In the genomic region with DNA sequence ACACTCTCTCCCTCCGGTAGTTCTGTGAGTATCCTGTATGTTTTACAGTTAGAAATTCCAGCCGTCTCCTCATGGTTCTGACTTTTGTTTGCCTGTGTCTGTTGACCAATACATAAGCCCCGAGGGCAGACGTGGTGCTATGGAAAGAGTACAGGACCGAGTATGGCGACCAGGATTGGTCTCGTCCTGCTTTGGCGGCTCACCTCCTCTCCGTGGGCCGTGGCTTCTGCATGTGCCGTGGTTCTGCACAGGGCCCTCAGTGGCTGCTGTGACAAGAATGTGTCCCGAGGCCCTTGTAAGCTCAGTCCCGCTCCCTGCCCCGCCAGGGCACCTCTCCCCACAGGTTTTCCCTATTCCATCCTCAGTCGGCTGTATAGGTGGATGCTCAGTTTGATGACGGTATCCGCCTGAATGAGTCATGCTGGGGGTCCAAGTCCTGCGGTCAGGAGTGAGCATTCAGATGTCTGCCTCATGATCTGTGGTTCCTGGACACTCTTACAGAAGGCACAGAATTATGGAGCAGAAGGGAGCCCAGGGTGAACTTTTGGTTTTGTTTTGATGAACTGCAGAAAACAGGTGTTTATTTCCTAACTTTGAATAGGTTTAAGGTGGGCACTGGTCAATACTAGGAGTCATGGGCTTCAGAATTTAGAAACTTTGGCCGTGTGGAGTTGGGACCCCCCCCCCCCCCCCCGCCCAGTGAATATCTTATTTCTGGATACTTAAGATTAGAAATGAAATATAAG, we compare ENCODE assay signal across 8 cellular contexts. TPM values are rescaled to one million over a fixed set of nuclear protein-coding genes. Genes with fewer than 3 reads are reported as not detected.
DNase-seq lines count a peak whose midpoint lies in the region; ATAC-seq, FAIRE-seq and TF ChIP-seq lines count a peak whose summit lies in the region.

No MANE protein-coding gene starts in this region.

- no peaks in the 10 kb centered on the region for H3K27me3 Mint-ChIP-seq in CD8-positive, alpha-beta memory T cell

- H3K27ac ChIP-seq in CD8-positive, alpha-beta memory T cell (ENCODE audit: low read depth, low read length): peak overlapping the region; percentile 79

- FAIRE-seq in GM12891 (lab: Jason Lieb, UNC): no peak

- DNase-seq in CD8-positive, alpha-beta memory T cell: no peak
- DNase-seq in LNCaP clone FGC (ENCODE audit: low read depth): no peak
- peak; percentile 48 to 79 for DNase-seq in cardiac fibroblast (ENCODE audit: low read depth in 2 of 2)
- no peak for DNase-seq in GM12891 (ENCODE audit: insufficient read length, low spot score)
- DNase-seq in central memory CD4-positive, alpha-beta T cell: no peak

- no peaks in the 10 kb centered on the region for H3K9me3 ChIP-seq in CD8-positive, alpha-beta memory T cell (ENCODE audit: low read length)
- no peaks in the 10 kb centered on the region for H3K9me3 ChIP-seq in mononuclear cell (ENCODE audit: low read depth, low read length)

- TF ChIP-seq CTCF in LNCaP clone FGC (IDR thresholded peaks at IDR 0.05; ENCODE audit: control insufficient read depth, extremely low read depth, insufficient read depth) (no peak), cardiac fibroblast (IDR thresholded peaks at IDR 0.05; ENCODE audit: low read depth, low read length) (no peak)

- ATAC-seq in GM21367 (IDR thresholded peaks at IDR 0.05; ENCODE audit: unreplicated experiment) (no peak), GM18505 (IDR thresholded peaks at IDR 0.05; ENCODE audit: unreplicated experiment) (no peak)

- H3K4me1 ChIP-seq in CD8-positive, alpha-beta memory T cell (ENCODE audit: insufficient read depth, low read length): peaks cover 17% of the 10 kb centered on the region
- H3K4me1 ChIP-seq in mononuclear cell (ENCODE audit: insufficient read depth, low read length): peaks cover 17% of the 10 kb centered on the region

- CTCF ChIA-PET in CD8-positive, alpha-beta memory T cell (lab: Charles Lee): interaction anchor here (0.9 kb wide), 1 partner anchor 50 kb away, joined by 3 read pairs; no protein-coding TSS in a partner anchor

- H3K36me3 Mint-ChIP-seq in CD8-positive, alpha-beta memory T cell: peaks cover 0 to 38% (median 0%) of the 10 kb centered on the region in 3 donors

- H3K9me3 Mint-ChIP-seq in CD8-positive, alpha-beta memory T cell: no peaks in the 10 kb centered on the region

- H3K36me3 ChIP-seq in CD8-positive, alpha-beta memory T cell (ENCODE audit: insufficient read depth, low read length): peaks cover 5% of the 10 kb centered on the region

- TF ChIP-seq POLR2A in GM12891 (IDR thresholded peaks at IDR 0.05; ENCODE audit: low read depth, low read length) (no peak), GM18505 (IDR thresholded peaks at IDR 0.05; ENCODE audit: borderline replicate concordance, extremely low read depth, insufficient read depth, insufficient read length) (no peak)

- peaks cover 30 to 33% (median 33%) of the 10 kb centered on the region in 3 donors for H3K4me1 Mint-ChIP-seq in CD8-positive, alpha-beta memory T cell

- peak overlapping the region; percentile 66 to 93 (median 87) for H3K27ac Mint-ChIP-seq in CD8-positive, alpha-beta memory T cell

- peak overlapping the region; percentile 84 to 98 (median 89) for H3K4me3 Mint-ChIP-seq in CD8-positive, alpha-beta memory T cell

- H3K27me3 ChIP-seq in CD8-positive, alpha-beta memory T cell (ENCODE audit: insufficient read depth, low read length, poor library complexity, severe bottlenecking): no peaks in the 10 kb centered on the region
- no peaks in the 10 kb centered on the region for H3K27me3 ChIP-seq in mononuclear cell (ENCODE audit: insufficient read depth, low read length)

- POLR2A ChIA-PET in CD8-positive, alpha-beta memory T cell (lab: Charles Lee): no interaction called here

- peak overlapping the region; percentile 74 for H3K4me3 ChIP-seq in CD8-positive, alpha-beta memory T cell (ENCODE audit: low read length)
- peak overlapping the region; percentile 93 for H3K4me3 ChIP-seq in LNCaP clone FGC (ENCODE audit: low read depth, low read length)
- H3K4me3 ChIP-seq in cardiac fibroblast (replicated peaks in 1 of 2; ENCODE audit: low read depth in 2 of 2, low read length in 2 of 2): peak overlapping the region; percentile 74 to 82
- H3K4me3 ChIP-seq in mononuclear cell (ENCODE audit: low read length): peak overlapping the region; percentile 71

TF ChIP-seq in GM12891, 5 proteins besides CTCF, POLR2A, EP300 and RAD21:
- TF ChIP-seq SPI1 (IDR thresholded peaks at IDR 0.05; ENCODE audit: low read depth, low read length) (no peak), TAF1 (IDR thresholded peaks at IDR 0.05; ENCODE audit: low read depth, low read length) (no peak), POLR2AphosphoS5 (IDR thresholded peaks at IDR 0.05; ENCODE audit: low read depth, low read length) (no peak), POU2F2 (IDR thresholded peaks at IDR 0.05; ENCODE audit: low read depth, low read length) (no peak), PAX5 (IDR thresholded peaks at IDR 0.05; ENCODE audit: insufficient read depth, low read length, severe bottlenecking) (no peak)

RNA-seq across cellular contexts. Expression of a gene that starts 1.2 kb away (rescaled TPM):
- total RNA-seq in CD8-positive, alpha-beta memory T cell: 10 to 100 TPM; 71.0 to 77.5 TPM
- 22.7 TPM for polyA plus RNA-seq in CD8-positive, alpha-beta memory T cell
- 36.4 TPM for total RNA-seq in mononuclear cell
- 36.5 TPM for polyA plus RNA-seq in GM12891 (2012; ENCODE audit: low read depth, missing spikeins)

RNA-seq across cellular contexts. Expression of a gene that starts 19.2 kb away (rescaled TPM):
- under 1 TPM in 1 of 2 experiments, not detected in 1; 0.04 TPM for total RNA-seq in CD8-positive, alpha-beta memory T cell
- polyA plus RNA-seq in CD8-positive, alpha-beta memory T cell: not detected
- total RNA-seq in mononuclear cell: not detected
- not detected for polyA plus RNA-seq in GM12891 (2012; ENCODE audit: low read depth, missing spikeins)

RNA-seq across cellular contexts. Expression of a gene that starts 19.5 kb away (rescaled TPM):
- not detected for total RNA-seq in CD8-positive, alpha-beta memory T cell
- polyA plus RNA-seq in CD8-positive, alpha-beta memory T cell: not detected
- total RNA-seq in mononuclear cell: not detected
- polyA plus RNA-seq in GM12891 (2012; ENCODE audit: low read depth, missing spikeins): not detected

RNA-seq across cellular contexts. Expression of a gene that starts 38.1 kb away (rescaled TPM):
- not detected for total RNA-seq in CD8-positive, alpha-beta memory T cell
- not detected for polyA plus RNA-seq in CD8-positive, alpha-beta memory T cell
- 0.21 TPM for total RNA-seq in mononuclear cell
- 0.06 TPM for polyA plus RNA-seq in GM12891 (2012; ENCODE audit: low read depth, missing spikeins)

RNA-seq across cellular contexts. Expression of a gene that starts 57.9 kb away (rescaled TPM):
- 10 to 100 TPM; 47.0 to 47.5 TPM for total RNA-seq in CD8-positive, alpha-beta memory T cell
- 43.1 TPM for polyA plus RNA-seq in CD8-positive, alpha-beta memory T cell
- 34.0 TPM for total RNA-seq in mononuclear cell
- 15.7 TPM for polyA plus RNA-seq in GM12891 (2012; ENCODE audit: low read depth, missing spikeins)

Comparison
In these comparisons a context has a peak if more than half of its experiments do, and no peak if none do; other contexts are left out.
1. DNase-seq: peak in cardiac fibroblast (2 of 2); none in CD8-positive, alpha-beta memory T cell (0 of 5), LNCaP clone FGC (single experiment), GM12891 (single experiment) and central memory CD4-positive, alpha-beta T cell (single experiment).
2. Peak in every context shown above with its lines, with median percentiles within 50 percentile points of each other: H3K4me3 ChIP-seq.